1 cellular context compared by ENCODE assay signal in genomic region chr1:97508653-97509218, GRCh38.
TF ChIP-seq lines count a peak whose summit lies in the region.

No MANE protein-coding gene starts in this region.

TF ChIP-seq in HepG2, 621 proteins besides CTCF, POLR2A, EP300 and RAD21 (continued from another document):
- TF ChIP-seq ZNF207 (IDR thresholded peaks at IDR 0.05; ENCODE audit: borderline replicate concordance) = no peak
- TF ChIP-seq PCBP2 (optimal IDR thresholded peaks at IDR 0.05; ENCODE audit: low read depth, low read length, poor library complexity, severe bottlenecking) = no peak
